In the genomic region with DNA sequence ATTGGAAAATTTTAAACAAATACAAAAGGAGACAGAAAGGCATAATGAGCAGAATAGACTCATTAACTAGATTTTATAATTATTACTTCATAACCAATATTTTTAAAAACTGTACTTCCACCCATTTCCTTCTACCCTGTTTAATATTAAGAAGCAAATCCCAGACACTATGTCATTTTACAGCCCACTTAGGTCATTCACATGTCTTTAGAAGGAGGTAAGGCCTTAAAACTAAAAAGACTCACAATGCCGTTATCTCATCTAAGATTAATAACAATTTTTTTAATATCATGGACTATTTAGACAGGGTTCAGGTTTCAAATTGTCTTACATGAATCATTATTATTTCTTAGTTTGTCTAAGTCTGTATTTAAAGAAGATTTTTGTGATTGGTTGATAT, we compare ENCODE assay signal across 23 cellular contexts.
"Had no signal": no experiment of that assay in that cellular context is flagged by ENCODE, and none has a peak within 500 bp of the region (broad histone marks: within the 10 kb centered on the region; RNA-seq: fewer than 3 reads in every experiment).

No MANE protein-coding gene starts in this region.

- ATAC-seq: stimulated activated effector memory CD8-positive, alpha-beta T cell treated with anti-CD3 and anti-CD28 coated beads, Interleukin-12 subunit alpha, Interleukin-12 subunit beta, amount 100 ng/mL, for 72 hours; stimulated activated memory B cell treated with anti-CD40 and anti-IgM and Interleukin-4, amounts not matched to agents 10 μg/mL and 1 μg/mL and 100 μg/mL, for 72 hours; stimulated activated naive B cell treated with anti-CD40 and anti-IgM and Interleukin-4, amounts not matched to agents 10 μg/mL and 1 μg/mL and 100 μg/mL, for 72 hours; stimulated activated naive CD8-positive, alpha-beta T cell treated with anti-CD3 and anti-CD28 coated beads, Interleukin-15, amount 100 ng/mL, for 72 hours; stimulated activated naive CD8-positive, alpha-beta T cell treated with anti-CD3 and anti-CD28 coated beads, Interleukin-15, Interleukin-2, amounts not matched to agents 100 U/mL and 50 U/mL, for 24 hours; upper lobe of right lung had no signal

- FAIRE-seq: urothelium cell line had no signal

- DNase-seq: stimulated activated CD4-positive, alpha-beta T cell treated with anti-CD3 and anti-CD28 coated beads, Interleukin-2, amount 100 ng/mL, for 48 hours; stimulated activated CD4-positive, alpha-beta T cell treated with anti-CD3 and anti-CD28 coated beads, Interleukin-4, amount 100 ng/mL, for 1 hour; stimulated activated CD4-positive, alpha-beta T cell treated with anti-CD3 and anti-CD28 coated beads, Interleukin-4, amount 100 ng/mL, for 24 hours; stimulated activated CD4-positive, alpha-beta T cell treated with anti-CD3 and anti-CD28 coated beads, Interleukin-4, amount 100 ng/mL, for 4 hours; stimulated activated CD8-positive, alpha-beta memory T cell treated with anti-CD3 and anti-CD28 coated beads, Interleukin-4, amount 100 ng/mL, for 48 hours; stimulated activated naive B cell treated with anti-CD40 and anti-IgM and Interleukin-4, amounts not matched to agents 10 μg/mL and 1 μg/mL and 100 μg/mL, for 72 hours; stimulated activated naive CD4-positive, alpha-beta T cell; stimulated activated naive CD4-positive, alpha-beta T cell treated with Interleukin-2 at 50 U/mL for 16 hours; stimulated activated naive CD8-positive, alpha-beta T cell treated with anti-CD3 and anti-CD28 coated beads, Interleukin-15, amount 100 ng/mL, for 72 hours; stimulated activated naive CD8-positive, alpha-beta T cell treated with anti-CD3 and anti-CD28 coated beads, Interleukin-15, Interleukin-2, amounts not matched to agents 100 U/mL and 50 U/mL, for 24 hours; stomach; substantia nigra; testis; thyroid gland; tibial artery; transverse colon; trophoblast cell; upper lobe of left lung; upper lobe of right lung; uterus had no signal
